Comparison of ENCODE assay signal across 18 cellular contexts in the genomic region with DNA sequence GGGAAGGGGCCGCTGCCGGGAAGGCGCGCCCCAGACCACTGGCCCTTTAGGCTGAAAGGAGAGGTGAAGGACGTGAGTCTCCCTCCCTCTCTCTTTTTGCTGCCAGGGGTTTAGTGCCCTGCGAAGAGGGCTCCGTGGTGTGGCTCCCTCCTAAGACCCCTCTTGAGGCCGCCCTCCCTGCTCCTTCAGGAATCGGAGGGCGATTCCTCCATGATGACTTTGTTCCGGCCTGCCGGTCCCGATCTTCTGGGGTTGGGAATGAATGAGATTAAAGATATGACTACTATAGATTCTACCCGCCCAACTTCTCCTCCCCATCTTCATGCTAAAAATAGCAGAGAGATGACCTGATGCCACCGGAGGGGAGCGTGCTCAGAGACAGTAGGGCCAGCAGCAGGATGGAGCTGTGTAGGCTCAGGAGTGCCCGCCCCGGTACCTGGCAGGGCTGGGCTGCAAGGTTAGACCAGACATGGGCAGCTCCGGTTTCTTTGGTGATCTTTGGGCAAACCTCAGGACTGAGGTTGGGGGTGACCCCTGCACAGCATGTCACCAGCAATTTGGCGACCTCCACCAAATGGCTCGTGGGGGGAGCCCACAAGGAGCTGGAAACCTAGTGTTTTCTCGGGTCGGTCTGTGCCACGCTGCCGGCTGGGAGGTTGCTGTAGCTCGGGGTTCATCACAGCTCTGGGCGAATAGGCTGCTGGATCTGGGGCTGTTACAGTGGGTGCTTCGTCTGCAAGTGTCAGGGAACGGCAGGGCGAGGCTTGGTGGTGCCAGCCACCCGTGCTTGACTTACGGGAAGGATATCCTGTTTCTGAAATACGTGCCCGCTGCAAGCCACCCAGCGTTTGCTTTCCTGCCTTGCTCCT. TPM values are rescaled to one million over a fixed set of nuclear protein-coding genes. Genes with fewer than 3 reads are reported as not detected.
DNase-seq lines count a peak whose midpoint lies in the region; ATAC-seq and TF ChIP-seq lines count a peak whose summit lies in the region.
"Had no signal": no experiment of that assay in that cellular context is flagged by ENCODE, and none has a peak within 500 bp of the region (broad histone marks: within the 10 kb centered on the region; RNA-seq: fewer than 3 reads in every experiment).

No MANE protein-coding gene starts in this region.

- H4K8ac ChIP-seq in mesendoderm (ENCODE audit: low read depth, low read length) = no peak overlapping the region

- H3K9ac ChIP-seq in HUES64 (ENCODE audit: low read depth, low read length) = no peak overlapping the region; the same call in 1 of the 2 replicates
- peak overlapping the region; percentile 72 for H3K9ac ChIP-seq in mesendoderm (ENCODE audit: low read length)
- H3K9ac ChIP-seq: BLaER1 treated with 17β-estradiol and CSF1 and Interleukin-3, amounts not matched to agents 10 nM and 100 nM had no signal

- H3K27me3 ChIP-seq in HUES64 (ENCODE audit: insufficient read depth, low read length) (peaks cover 50% of the 10 kb centered on the region), dorsolateral prefrontal cortex (peaks cover 0 to 30% (median 13%) of the 10 kb centered on the region in 45 donors), mesendoderm (ENCODE audit: insufficient read depth, low read length, poor library complexity) (peaks cover 6% of the 10 kb centered on the region), tibial artery (peaks cover 0 to 55% of the 10 kb centered on the region in 2 donors)

- no peaks in the 10 kb centered on the region for H3K9me3 ChIP-seq in HUES64 (ENCODE audit: insufficient read depth, low read depth, low read length)
- no peaks in the 10 kb centered on the region for H3K9me3 ChIP-seq in tibial artery
- H3K9me3 ChIP-seq in mucosa of descending colon = no peaks in the 10 kb centered on the region
- H3K9me3 ChIP-seq: BLaER1 treated with 17β-estradiol and CSF1 and Interleukin-3, amounts not matched to agents 10 nM and 100 nM had no signal

- no peak overlapping the region for H3K18ac ChIP-seq in mesendoderm (ENCODE audit: low read length)

- no peaks in the 10 kb centered on the region for H3K79me2 ChIP-seq in mesendoderm (ENCODE audit: control insufficient read depth, insufficient read depth, low read length)

- no peak overlapping the region for H4K5ac ChIP-seq in mesendoderm (ENCODE audit: low read length)

- H3K36me3 ChIP-seq in HUES64 (ENCODE audit: insufficient read depth, low read length) = peaks cover 12% of the 10 kb centered on the region; the same call in 1 of the 2 replicates
- peaks cover 1% of the 10 kb centered on the region for H3K36me3 ChIP-seq in mesendoderm (ENCODE audit: control insufficient read depth, insufficient read depth, low read length)
- no peaks in the 10 kb centered on the region for H3K36me3 ChIP-seq in tibial artery
- no peaks in the 10 kb centered on the region for H3K36me3 ChIP-seq in mucosa of descending colon (ENCODE audit: low read depth)
- H3K36me3 ChIP-seq: BLaER1 treated with 17β-estradiol and CSF1 and Interleukin-3, amounts not matched to agents 10 nM and 100 nM had no signal

- TF ChIP-seq CTCF in dorsolateral prefrontal cortex (IDR thresholded peaks at IDR 0.05 in 54 of 56, conservative IDR thresholded peaks at IDR 0.05 in 2 of 56; ENCODE audit: low read depth in 1 of 56, partially characterized antibody in 56 of 56) (no peak), tibial artery (IDR thresholded peaks at IDR 0.05) (no peak), mucosa of descending colon (IDR thresholded peaks at IDR 0.05) (no peak)

- H3K23ac ChIP-seq in mesendoderm (ENCODE audit: low read length) = no peak overlapping the region

- WGBS in HUES64 = 61% methylated on average over 31 of the region's 35 CpGs
- no CpG with 5 or more reads among the region's 35 CpGs for WGBS in mesendoderm (ENCODE audit: extremely low coverage, insufficient coverage, low lambda C conversion rate)

- peak overlapping the region; percentile 18 for H3K4me2 ChIP-seq in mesendoderm (ENCODE audit: low read length)
- H3K4me2 ChIP-seq: BLaER1 treated with 17β-estradiol and CSF1 and Interleukin-3, amounts not matched to agents 10 nM and 100 nM had no signal

- H3K27ac ChIP-seq in HUES64 (ENCODE audit: low read depth, low read length) (no peak overlapping the region), dorsolateral prefrontal cortex (peak overlapping the region in 51 of 59 donors; percentile 4 to 91 (median 73)), mesendoderm (ENCODE audit: low read depth, low read length) (no peak overlapping the region), tibial artery (no peak overlapping the region)
- H3K27ac ChIP-seq: BLaER1 treated with 17β-estradiol and CSF1 and Interleukin-3, amounts not matched to agents 10 nM and 100 nM; epithelial cell of prostate; HL-60 had no signal

- no peak overlapping the region for H2BK15ac ChIP-seq in mesendoderm (replicated peaks; ENCODE audit: low read depth)

- H2BK5ac ChIP-seq in mesendoderm (ENCODE audit: low read length) = no peak overlapping the region

- intact Hi-C loops in dorsolateral prefrontal cortex (cut with DNase I) = loop anchor here in 1 of 2 donors (5.0 to 10.0 kb wide), 3 partner anchors 388 to 642 kb away; partner anchors contain the start of gene PPP1R26
- intact Hi-C loops in tibial artery (cut with DNase I; ENCODE audit: low total_unique reads) = no loop called here
- intact Hi-C loops in mucosa of descending colon (cut with DNase I, micrococcal nuclease) = loop anchor here (5.0 to 10.0 kb wide), 3 partner anchors 253 to 323 kb away; no protein-coding TSS in a partner anchor

- H3K4me3 ChIP-seq in HUES64 (ENCODE audit: low read length) = peak overlapping the region; percentile 54
- H3K4me3 ChIP-seq in dorsolateral prefrontal cortex = peak overlapping the region in 58 of 59 donors; percentile 39 to 76 (median 62)
- peak overlapping the region; percentile 55 for H3K4me3 ChIP-seq in mesendoderm (ENCODE audit: low read length)
- peak overlapping the region; percentile 44 to 47 for H3K4me3 ChIP-seq in tibial artery
- H3K4me3 ChIP-seq in mucosa of descending colon = no peak overlapping the region
- H3K4me3 ChIP-seq: BLaER1 treated with 17β-estradiol and CSF1 and Interleukin-3, amounts not matched to agents 10 nM and 100 nM; GM12878; lung had no signal

- no peak for ATAC-seq in mucosa of descending colon
- ATAC-seq: activated naive CD8-positive, alpha-beta T cell treated with anti-CD3 and anti-CD28 coated beads, Interleukin-2, amount 50 U/mL, for 24 hours; activated T-cell treated with anti-CD3 and anti-CD28 coated beads, Interleukin-2, amount 50 U/mL, for 4 hours; GM12878 had no signal

- no peaks in the 10 kb centered on the region for H3K79me1 ChIP-seq in mesendoderm (ENCODE audit: low read length)

- no peak overlapping the region for H2BK120ac ChIP-seq in mesendoderm (ENCODE audit: low read depth, low read length)

- H3K4ac ChIP-seq in mesendoderm (ENCODE audit: low read depth, low read length) = no peak overlapping the region

- no peak overlapping the region for H2AK5ac ChIP-seq in mesendoderm (ENCODE audit: low read length)

- peak overlapping the region; percentile 81 for H3K56ac ChIP-seq in mesendoderm (ENCODE audit: low read length)

- peak in 1 of 10 donors; percentile 69 for DNase-seq in dorsolateral prefrontal cortex
- DNase-seq in mesendoderm = no peak
- DNase-seq in tibial artery = no peak
- no peak for DNase-seq in mucosa of descending colon
- DNase-seq in central memory CD4-positive, alpha-beta T cell = no peak
- no peak for DNase-seq in NCI-H187 (lab: John Stamatoyannopoulos, UW)
- DNase-seq: activated CD4-positive, alpha-beta T cell treated with anti-CD3 and anti-CD28 coated beads, Interleukin-2, amount 10 ng/mL, durations not matched to agents 24 days and 14 days; activated naive CD8-positive, alpha-beta T cell treated with anti-CD3 and anti-CD28 coated beads, Interleukin-2, amount 50 U/mL, for 24 hours; activated T-cell treated with anti-CD3 and anti-CD28 coated beads, Interleukin-2, amount 50 U/mL, for 4 hours; Kasumi-1; small intestine had no signal

- H3K4me1 ChIP-seq in HUES64 (ENCODE audit: insufficient read depth, low read length) = no peaks in the 10 kb centered on the region
- H3K4me1 ChIP-seq in mesendoderm (ENCODE audit: control insufficient read depth, low read depth, low read length) = no peaks in the 10 kb centered on the region
- peaks cover 0 to 31% (median 24%) of the 10 kb centered on the region in 4 donors for H3K4me1 ChIP-seq in tibial artery
- peaks cover 20% of the 10 kb centered on the region for H3K4me1 ChIP-seq in mucosa of descending colon (ENCODE audit: low read depth)

RNA-seq across cellular contexts. Expression of gene OLFM1, which starts 1.7 kb away (rescaled TPM):
- polyA plus RNA-seq in HUES64 (2013, experiment 1 of 2) = 35.5 TPM
- 33.1 TPM for polyA plus RNA-seq in HUES64 (2013, experiment 2 of 2)
- total RNA-seq in dorsolateral prefrontal cortex (1,000 to 10,000 TPM in 2 of 120 experiments, 100 to 1,000 TPM in 118; 171 to 1,128 (median 638) TPM), mucosa of descending colon (10 to 100 TPM in 2 of 3 donors, 1 to 10 TPM in 1; 4.6 to 17.7 (median 13.9) TPM)
- polyA plus RNA-seq in mesendoderm (2013, experiment 1 of 2) = 14.7 TPM
- polyA plus RNA-seq in mesendoderm (2013, experiment 2 of 2) = 15.0 TPM
- total RNA-seq: GM12878; T-helper 2 cell treated with Interferon-gamma antibody and Interleukin-4, amounts not matched to agents 100 ng/mL and 5 ng/mL, for 36 hours had no signal
- polyA plus RNA-seq: GM12878 had no signal

Comparison
In these comparisons a context has a peak if more than half of its experiments do, and no peak if none do; other contexts are left out.
1. H3K27ac ChIP-seq: peak in dorsolateral prefrontal cortex (51 of 59); none in HUES64 (single experiment), mesendoderm (single experiment) and tibial artery (0 of 2).
2. RNA of gene OLFM1, which starts 1.7 kb away (total RNA-seq): 171 to 1,128 TPM in dorsolateral prefrontal cortex; 4.6 to 17.7 TPM in mucosa of descending colon; every median in the first group is over 4 times any median in the second.